Comparison of ENCODE assay signal across 1 cellular context in the genomic region with DNA sequence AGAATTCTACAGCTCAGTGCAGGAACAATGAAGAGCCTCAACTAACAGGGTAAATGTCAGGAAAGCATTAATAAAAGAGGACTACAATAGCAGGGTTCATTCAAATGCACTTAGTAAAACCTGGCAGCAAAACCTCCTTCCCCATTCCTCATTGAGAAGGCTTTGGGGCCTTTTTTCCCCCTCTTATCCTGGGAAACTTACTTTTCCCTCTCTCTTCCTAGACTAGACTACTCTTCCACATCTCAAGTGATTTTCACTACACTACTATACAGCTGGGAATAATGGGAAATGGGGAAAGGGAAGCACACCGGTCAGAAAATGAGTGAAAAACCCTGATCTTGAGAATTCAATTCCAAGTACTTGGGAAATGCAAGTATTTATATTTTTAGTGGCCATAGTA.
TF ChIP-seq lines count a peak whose summit lies in the region.

No MANE protein-coding gene starts in this region.

TF ChIP-seq in IMR-90, 13 proteins besides CTCF, POLR2A, EP300 and RAD21:
- no peak for TF ChIP-seq BHLHE40 (IDR thresholded peaks at IDR 0.05; ENCODE audit: low read depth, low read length)
- TF ChIP-seq ELK1 (IDR thresholded peaks at IDR 0.05; ENCODE audit: borderline replicate concordance, low read depth, low read length): no peak
- TF ChIP-seq CEBPB (IDR thresholded peaks at IDR 0.05; ENCODE audit: low read depth, low read length): no peak
